23 cellular contexts compared by ENCODE assay signal in genomic region chr14:26330982-26331381, GRCh38.
DNase-seq lines count a peak whose midpoint lies in the region; ATAC-seq and TF ChIP-seq lines count a peak whose summit lies in the region.
"Had no signal": no experiment of that assay in that cellular context is flagged by ENCODE, and none has a peak within 500 bp of the region (broad histone marks: within the 10 kb centered on the region; RNA-seq: fewer than 3 reads in every experiment).

No MANE protein-coding gene starts in this region.

- H3K9me3 Mint-ChIP-seq in GM23338 (no peaks in the 10 kb centered on the region), endodermal cell (no peaks in the 10 kb centered on the region), H9 (no peaks in the 10 kb centered on the region)

- H3K4ac ChIP-seq in H9 (ENCODE audit: low read depth, low read length), result no peak overlapping the region

- H3K4me3 ChIP-seq in GM23338 (no peak overlapping the region), endodermal cell (ENCODE audit: low read length) (no peak overlapping the region)
- H3K4me3 ChIP-seq: MG63 had no signal

- no peaks in the 10 kb centered on the region for H3K9me3 ChIP-seq in endodermal cell (ENCODE audit: control insufficient read depth, low read length)
- no peaks in the 10 kb centered on the region for H3K9me3 ChIP-seq in H9 (ENCODE audit: control insufficient read depth, low read depth, low read length)
- H3K9me3 ChIP-seq: MG63 had no signal

- H2BK20ac ChIP-seq in H9 (ENCODE audit: low read depth, low read length, poor library complexity, severe bottlenecking), result no peak overlapping the region

- no peak for TF ChIP-seq CTCF in GM23338 (conservative IDR thresholded peaks at IDR 0.05; ENCODE audit: low read depth in 2 of 2)
- no peak for TF ChIP-seq CTCF in endodermal cell (conservative IDR thresholded peaks at IDR 0.05)
- no peak for TF ChIP-seq CTCF in H9 (conservative IDR thresholded peaks at IDR 0.05)

- H2AFZ ChIP-seq in GM23338, result peak overlapping the region; percentile 57; the same call in 1 of the 2 replicates
- H2AFZ ChIP-seq in H9 (ENCODE audit: low read length), result no peak overlapping the region

- no peaks in the 10 kb centered on the region for H3K27me3 Mint-ChIP-seq in GM23338 (ENCODE audit: insufficient read depth, low read depth, poor library complexity)
- no peaks in the 10 kb centered on the region for H3K27me3 Mint-ChIP-seq in endodermal cell (ENCODE audit: insufficient read depth)
- H3K27me3 Mint-ChIP-seq in H9 (ENCODE audit: low read depth), result no peaks in the 10 kb centered on the region

- 95 to 100% methylated on average over 1 of the region's 1 CpG for WGBS in endodermal cell (ENCODE audit: insufficient coverage in 1 of 2, insufficient read length in 1 of 2), 2 experiments
- WGBS in H9 (ENCODE audit: extremely low coverage, insufficient read length, low lambda C conversion rate), result no CpG with 5 or more reads among the region's 1 CpG

- ATAC-seq in GM23338 (no peak), sciatic nerve (peak; percentile 83), GM21367 (IDR thresholded peaks at IDR 0.05; ENCODE audit: unreplicated experiment) (no peak)
- ATAC-seq: Panc1 had no signal

- no peak overlapping the region for H4K5ac ChIP-seq in H9 (ENCODE audit: insufficient read length, low read depth, low read length)

- H3K56ac ChIP-seq in H9 (ENCODE audit: insufficient read length, low read depth, low read length), result no peak overlapping the region

- no peaks in the 10 kb centered on the region for H3K36me3 Mint-ChIP-seq in GM23338 (ENCODE audit: low read depth)
- no peaks in the 10 kb centered on the region for H3K36me3 Mint-ChIP-seq in endodermal cell (ENCODE audit: low read depth)
- no peaks in the 10 kb centered on the region for H3K36me3 Mint-ChIP-seq in H9 (ENCODE audit: insufficient read depth in 1 of 3, low read depth in 3 of 3)

- H3K9ac ChIP-seq in endodermal cell (ENCODE audit: extremely low read depth, low read length, poor library complexity, severe bottlenecking) (no peak overlapping the region), H9 (ENCODE audit: extremely low read depth, insufficient read length, low read length) (no peak overlapping the region)

- H3K4me3 Mint-ChIP-seq in GM23338 (no peak overlapping the region), endodermal cell (no peak overlapping the region), H9 (no peak overlapping the region)

- no peak overlapping the region for H2BK15ac ChIP-seq in H9 (ENCODE audit: low read depth, low read length)

- no peaks in the 10 kb centered on the region for H3K79me1 ChIP-seq in H9 (ENCODE audit: insufficient read depth, low read depth, low read length, poor library complexity, severe bottlenecking)

- H3K18ac ChIP-seq in H9 (ENCODE audit: insufficient read length, low read depth, low read length), result no peak overlapping the region

- no peak overlapping the region for H3K14ac ChIP-seq in H9 (ENCODE audit: insufficient read depth, low read length)

- H4K91ac ChIP-seq in H9 (ENCODE audit: insufficient read length, low read depth, low read length), result no peak overlapping the region

- no peak overlapping the region for H3K4me2 ChIP-seq in GM23338
- H3K4me2 ChIP-seq in H9 (ENCODE audit: insufficient read depth, insufficient read length, low read length), result no peak overlapping the region

- H2BK12ac ChIP-seq in H9 (ENCODE audit: insufficient read length, low read depth, low read length), result no peak overlapping the region

- no peak for DNase-seq in GM23338 (ENCODE audit: low spot score)
- peak; percentile 43 for DNase-seq in endodermal cell
- DNase-seq in left kidney (ENCODE audit: low read depth, low spot score), result peak; percentile 16
- DNase-seq in sciatic nerve (ENCODE audit: low spot score), result no peak
- DNase-seq in stimulated activated CD4-positive, alpha-beta T cell treated with anti-CD3 and anti-CD28 coated beads, Interleukin-2, amount 100 ng/mL, for 48 hours, result no peak
- no peak for DNase-seq in H9
- DNase-seq in cerebellum (ENCODE audit: low spot score), result no peak
- DNase-seq: 8988T, Calu3, DMS79 treated with DMSO at 0.1 percent for 48 hours, GF-D8, IMR-90, KG1, MG63, NCI-H1105 treated with DMSO at 0.1 percent for 48 hours, NCI-H1694, NCI-H2029 treated with DMSO at 0.1 percent for 48 hours, NCI-H2227 treated with DMSO at 0.1 percent for 48 hours, NCI-H526 treated with DMSO at 0.1 percent for 48 hours, SHP77 had no signal

- H3K23ac ChIP-seq in H9 (ENCODE audit: insufficient read length, low read depth, low read length), result no peak overlapping the region

- no peak overlapping the region for H2BK120ac ChIP-seq in H9 (ENCODE audit: low read depth, low read length, poor library complexity, severe bottlenecking)

- no peaks in the 10 kb centered on the region for H3K4me1 ChIP-seq in GM23338 (ENCODE audit: insufficient read depth)
- H3K4me1 ChIP-seq in endodermal cell (ENCODE audit: control insufficient read depth, insufficient read depth, low read length), result peaks cover 8% of the 10 kb centered on the region
- H3K4me1 ChIP-seq in H9 (ENCODE audit: insufficient read depth, low read length), result no peaks in the 10 kb centered on the region

- no peaks in the 10 kb centered on the region for H3K23me2 ChIP-seq in H9 (ENCODE audit: insufficient read length, low read depth, low read length, poor library complexity, severe bottlenecking)

- H3K79me2 ChIP-seq in GM23338 (replicated peaks; ENCODE audit: insufficient read depth) (no peaks in the 10 kb centered on the region), H9 (ENCODE audit: insufficient read depth, low read length) (no peaks in the 10 kb centered on the region)

- no peaks in the 10 kb centered on the region for H3K4me1 Mint-ChIP-seq in GM23338
- H3K4me1 Mint-ChIP-seq in endodermal cell, result peaks cover 35% of the 10 kb centered on the region
- H3K4me1 Mint-ChIP-seq in H9, result no peaks in the 10 kb centered on the region

- H2BK5ac ChIP-seq in H9 (ENCODE audit: insufficient read length, low read length), result no peak overlapping the region

- H3T11ph ChIP-seq in H9 (ENCODE audit: low read length), result no peak overlapping the region

- H4K20me1 ChIP-seq in GM23338 (replicated peaks; ENCODE audit: insufficient read depth) (no peaks in the 10 kb centered on the region), H9 (ENCODE audit: control insufficient read depth, insufficient read depth, insufficient read length) (no peaks in the 10 kb centered on the region)

- H3K27ac ChIP-seq in GM23338 (ENCODE audit: low read depth) (no peak overlapping the region), endodermal cell (ENCODE audit: low read depth, low read length) (no peak overlapping the region), H9 (ENCODE audit: insufficient read length, low read depth, low read length) (no peak overlapping the region)
- H3K27ac ChIP-seq: RWPE1 had no signal

- H4K8ac ChIP-seq in H9 (replicated peaks; ENCODE audit: insufficient read length, low read depth, low read length), result no peak overlapping the region

- H3K36me3 ChIP-seq in GM23338 (ENCODE audit: insufficient read depth) (no peaks in the 10 kb centered on the region), endodermal cell (ENCODE audit: control insufficient read depth, insufficient read depth, low read length) (no peaks in the 10 kb centered on the region)
- H3K36me3 ChIP-seq: MG63 had no signal

- no peak overlapping the region for H2AK5ac ChIP-seq in H9 (ENCODE audit: insufficient read length, low read length)

- no peaks in the 10 kb centered on the region for H3F3A ChIP-seq in GM23338 (replicated peaks; ENCODE audit: low read depth)

- intact Hi-C loops in sciatic nerve (cut with DNase I), result no loop called here

- H3K27ac Mint-ChIP-seq in GM23338 (no peak overlapping the region), endodermal cell (no peak overlapping the region), H9 (no peak overlapping the region)

- no peaks in the 10 kb centered on the region for H3K27me3 ChIP-seq in GM23338 (ENCODE audit: insufficient read depth)
- H3K27me3 ChIP-seq in endodermal cell (ENCODE audit: control insufficient read depth, insufficient read depth, low read length, poor library complexity, severe bottlenecking), result no peaks in the 10 kb centered on the region
- no peaks in the 10 kb centered on the region for H3K27me3 ChIP-seq in H9 (ENCODE audit: insufficient read depth, low read length)
- H3K27me3 ChIP-seq: MG63 had no signal

- no peaks in the 10 kb centered on the region for H3K9me2 ChIP-seq in GM23338 (ENCODE audit: insufficient read depth)

TF ChIP-seq in GM23338, 12 proteins besides CTCF, POLR2A, EP300 and RAD21 (continues in another document):
- TF ChIP-seq POLR2AphosphoS5 (IDR thresholded peaks at IDR 0.05; ENCODE audit: low read depth) (no peak), ZNF331 (CRISPR knock-in tag; IDR thresholded peaks at IDR 0.05; ENCODE audit: low read depth) (no peak), JUNB (IDR thresholded peaks at IDR 0.05; ENCODE audit: unreplicated experiment) (no peak)

Comparison
In these comparisons a context has a peak if more than half of its experiments do, and no peak if none do; other contexts are left out.
1. DNase-seq: peak in endodermal cell (single experiment) and left kidney (single experiment); none in GM23338 (single experiment), sciatic nerve (single experiment), stimulated activated CD4-positive, alpha-beta T cell treated with anti-CD3 and anti-CD28 coated beads, Interleukin-2, amount 100 ng/mL, for 48 hours (0 of 2), H9 (single experiment) and cerebellum (single experiment).